8 cellular contexts compared by ENCODE assay signal in the genomic region with DNA sequence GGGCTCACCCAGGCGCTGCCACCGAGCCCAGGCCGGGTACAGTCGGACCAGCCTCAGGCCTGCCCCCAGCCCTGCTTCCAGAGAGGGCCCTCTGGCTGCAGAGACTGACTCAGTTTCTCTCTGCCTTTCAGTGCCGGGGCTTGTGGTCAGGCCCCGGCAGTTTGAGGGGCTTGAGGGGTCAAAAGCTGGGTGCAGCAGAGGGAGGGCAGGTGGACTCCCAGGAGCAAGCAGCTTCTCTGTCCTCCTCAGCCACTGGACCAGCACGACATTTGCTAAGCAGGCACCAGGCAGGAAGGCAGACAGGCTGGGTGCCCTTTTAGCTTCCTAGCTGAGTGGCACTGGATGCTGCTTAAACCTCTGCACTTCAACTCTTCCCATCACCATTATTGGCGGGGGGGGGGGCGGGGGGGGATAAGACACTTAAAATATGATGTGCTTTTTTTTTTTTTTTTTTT.
DNase-seq lines count a peak whose midpoint lies in the region; ATAC-seq and TF ChIP-seq lines count a peak whose summit lies in the region.

No MANE protein-coding gene starts in this region.

- H4K8ac ChIP-seq in mesendoderm (ENCODE audit: low read depth, low read length), result no peak overlapping the region

- peak overlapping the region; percentile 22 for H3K4me2 ChIP-seq in mesendoderm (ENCODE audit: low read length)

- CTCF ChIA-PET in MCF 10A (lab: Yijun Ruan, JAX), result interaction anchor here (4.6 kb wide), 1 partner anchor 24 kb away, joined by 25 read pairs; no protein-coding TSS in a partner anchor

- H3K4ac ChIP-seq in mesendoderm (ENCODE audit: low read depth, low read length), result no peak overlapping the region

- H3K4me3 ChIP-seq in mesendoderm (ENCODE audit: low read length) (no peak overlapping the region), lower leg skin (ENCODE audit: low read depth, poor library complexity, severe bottlenecking) (no peak overlapping the region)

- no peak overlapping the region for H2BK120ac ChIP-seq in mesendoderm (ENCODE audit: low read depth, low read length)

- no peaks in the 10 kb centered on the region for H3K9me3 Mint-ChIP-seq in stimulated activated naive CD8-positive, alpha-beta T cell treated with anti-CD3 and anti-CD28 coated beads, Interleukin-15, Interleukin-2, amounts not matched to agents 100 ng/mL and 50 ng/mL, for 24 hours
- no peaks in the 10 kb centered on the region for H3K9me3 Mint-ChIP-seq in MCF 10A (ENCODE audit: unreplicated experiment)

- peak overlapping the region; percentile 74 for H3K27ac ChIP-seq in mesendoderm (ENCODE audit: low read depth, low read length)

- H3K23ac ChIP-seq in mesendoderm (ENCODE audit: low read length), result no peak overlapping the region

- H3K4me1 ChIP-seq in mesendoderm (ENCODE audit: control insufficient read depth, low read depth, low read length), result no peaks in the 10 kb centered on the region

- no peaks in the 10 kb centered on the region for H3K79me1 ChIP-seq in mesendoderm (ENCODE audit: low read length)

- H2BK15ac ChIP-seq in mesendoderm (replicated peaks; ENCODE audit: low read depth), result no peak overlapping the region

- DNase-seq in stimulated activated naive CD8-positive, alpha-beta T cell treated with anti-CD3 and anti-CD28 coated beads, Interleukin-15, Interleukin-2, amounts not matched to agents 100 U/mL and 50 U/mL, for 24 hours, result no peak
- DNase-seq in MCF 10A (ENCODE audit: unreplicated experiment) (no peak), mesendoderm (no peak), lower leg skin (ENCODE audit: low spot score in 2 of 2) (no peak), C1 segment of cervical spinal cord (lab: John Stamatoyannopoulos, UW) (no peak), HuH-7 (ENCODE audit: low spot score) (no peak), midbrain (lab: John Stamatoyannopoulos, UW) (no peak)

- no peaks in the 10 kb centered on the region for H3K27me3 ChIP-seq in mesendoderm (ENCODE audit: insufficient read depth, low read length, poor library complexity)

- no peak for TF ChIP-seq CTCF in MCF 10A (IDR thresholded peaks at IDR 0.05; ENCODE audit: unreplicated experiment)
- TF ChIP-seq CTCF in lower leg skin (IDR thresholded peaks at IDR 0.05), result no peak

- H2AK5ac ChIP-seq in mesendoderm (ENCODE audit: low read length), result no peak overlapping the region

- ATAC-seq in stimulated activated naive CD8-positive, alpha-beta T cell treated with anti-CD3 and anti-CD28 coated beads, Interleukin-15, Interleukin-2, amounts not matched to agents 100 U/mL and 50 U/mL, for 24 hours, result no peak

- no peaks in the 10 kb centered on the region for H3K79me2 ChIP-seq in mesendoderm (ENCODE audit: control insufficient read depth, insufficient read depth, low read length)

- peak overlapping the region; percentile 49 for H3K56ac ChIP-seq in mesendoderm (ENCODE audit: low read length)

- no peak overlapping the region for H4K5ac ChIP-seq in mesendoderm (ENCODE audit: low read length)

- WGBS in mesendoderm (ENCODE audit: extremely low coverage, insufficient coverage, low lambda C conversion rate), result no CpG with 5 or more reads among the region's 9 CpGs
- WGBS in lower leg skin, 2 donors, result 40 to 44% methylated on average over 9 of the region's 9 CpGs

- intact Hi-C loops in MCF 10A (cut with micrococcal nuclease) (loop anchor here (1.0 kb wide), 1 partner anchor 14 kb away; no protein-coding TSS in a partner anchor), lower leg skin (cut with DNase I; ENCODE audit: low total_unique reads) (no loop called here)

- peak overlapping the region; percentile 86 for H3K4me3 Mint-ChIP-seq in stimulated activated naive CD8-positive, alpha-beta T cell treated with anti-CD3 and anti-CD28 coated beads, Interleukin-15, Interleukin-2, amounts not matched to agents 100 ng/mL and 50 ng/mL, for 24 hours
- H3K4me3 Mint-ChIP-seq in MCF 10A (ENCODE audit: unreplicated experiment), result peak overlapping the region; percentile 72

- POLR2A ChIA-PET in MCF 10A (lab: Yijun Ruan, JAX), result interaction anchor here (0.7 kb wide), 1 partner anchor 304 kb away, joined by 3 read pairs; no protein-coding TSS in a partner anchor

- H2BK5ac ChIP-seq in mesendoderm (ENCODE audit: low read length), result no peak overlapping the region

- H3K9ac ChIP-seq in mesendoderm (ENCODE audit: low read length), result peak overlapping the region; percentile 64

- no peaks in the 10 kb centered on the region for H3K36me3 Mint-ChIP-seq in stimulated activated naive CD8-positive, alpha-beta T cell treated with anti-CD3 and anti-CD28 coated beads, Interleukin-15, Interleukin-2, amounts not matched to agents 100 ng/mL and 50 ng/mL, for 24 hours (ENCODE audit: low read depth)
- H3K36me3 Mint-ChIP-seq in MCF 10A (ENCODE audit: insufficient read depth, unreplicated experiment), result peaks cover 6% of the 10 kb centered on the region

- no peaks in the 10 kb centered on the region for H3K36me3 ChIP-seq in mesendoderm (ENCODE audit: control insufficient read depth, insufficient read depth, low read length)

- H3K4me1 Mint-ChIP-seq in stimulated activated naive CD8-positive, alpha-beta T cell treated with anti-CD3 and anti-CD28 coated beads, Interleukin-15, Interleukin-2, amounts not matched to agents 100 ng/mL and 50 ng/mL, for 24 hours (ENCODE audit: low read depth), result peaks cover 9% of the 10 kb centered on the region
- peaks cover 8% of the 10 kb centered on the region for H3K4me1 Mint-ChIP-seq in MCF 10A (ENCODE audit: insufficient read depth, unreplicated experiment)

- H3K18ac ChIP-seq in mesendoderm (ENCODE audit: low read length), result no peak overlapping the region

- no peak for TF ChIP-seq POLR2A in lower leg skin (IDR thresholded peaks at IDR 0.05)

- BruUV-seq in MCF 10A (replicated peaks; lab: Mats Ljungman, UMichigan), result no TSS peak

- H3K27ac Mint-ChIP-seq in stimulated activated naive CD8-positive, alpha-beta T cell treated with anti-CD3 and anti-CD28 coated beads, Interleukin-15, Interleukin-2, amounts not matched to agents 100 ng/mL and 50 ng/mL, for 24 hours, result no peak overlapping the region
- no peak overlapping the region for H3K27ac Mint-ChIP-seq in MCF 10A (ENCODE audit: low read depth, unreplicated experiment)

- H3K27me3 Mint-ChIP-seq in stimulated activated naive CD8-positive, alpha-beta T cell treated with anti-CD3 and anti-CD28 coated beads, Interleukin-15, Interleukin-2, amounts not matched to agents 100 ng/mL and 50 ng/mL, for 24 hours, result no peaks in the 10 kb centered on the region
- H3K27me3 Mint-ChIP-seq in MCF 10A (ENCODE audit: insufficient read depth, unreplicated experiment), result no peaks in the 10 kb centered on the region
